ENCODE assay signal across 1 cellular context in the genomic region with DNA sequence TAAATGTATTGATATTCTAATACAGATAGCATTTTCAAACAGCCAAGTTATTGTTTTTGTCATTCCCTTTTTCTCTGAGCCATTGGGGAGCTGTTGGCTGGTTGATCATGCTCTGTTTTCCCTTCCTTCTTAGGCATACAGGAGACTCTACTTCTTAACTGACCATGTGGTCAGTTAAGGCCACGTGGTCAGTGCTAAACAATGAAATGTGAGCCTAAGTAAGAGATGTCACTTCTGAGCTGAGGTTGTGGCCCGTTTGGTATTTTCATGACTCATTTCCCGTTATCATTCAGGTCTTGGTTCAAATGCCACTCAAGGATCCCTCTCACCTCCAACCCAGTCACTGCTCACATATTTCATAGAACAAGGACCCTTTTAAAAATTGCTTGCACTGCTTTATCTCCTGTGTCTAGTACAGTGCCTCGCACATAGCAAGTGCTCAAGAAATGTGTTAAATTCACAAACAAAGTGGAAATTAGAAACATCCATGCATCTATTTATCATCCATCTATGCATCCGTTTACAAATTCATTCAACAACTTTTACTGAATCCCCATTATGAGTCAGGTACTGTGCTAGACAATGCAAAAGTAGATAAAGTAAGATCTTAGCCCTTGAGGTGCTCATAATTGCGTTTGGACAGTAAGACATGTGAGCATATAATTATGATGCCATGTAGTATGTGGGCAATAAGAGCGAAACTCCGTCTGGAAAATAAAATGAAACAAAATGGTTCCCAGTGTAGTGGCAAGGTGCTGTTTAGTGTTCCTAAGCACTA.
A peak's percentile ranks its signal among the peaks of the same experiment; 100 is the strongest.
TF ChIP-seq lines count a peak whose summit lies in the region.

No MANE protein-coding gene starts in this region.

TF ChIP-seq in A549, 52 proteins besides CTCF, POLR2A, EP300 and RAD21 (continued from another document):
- TF ChIP-seq, protein P1, sequence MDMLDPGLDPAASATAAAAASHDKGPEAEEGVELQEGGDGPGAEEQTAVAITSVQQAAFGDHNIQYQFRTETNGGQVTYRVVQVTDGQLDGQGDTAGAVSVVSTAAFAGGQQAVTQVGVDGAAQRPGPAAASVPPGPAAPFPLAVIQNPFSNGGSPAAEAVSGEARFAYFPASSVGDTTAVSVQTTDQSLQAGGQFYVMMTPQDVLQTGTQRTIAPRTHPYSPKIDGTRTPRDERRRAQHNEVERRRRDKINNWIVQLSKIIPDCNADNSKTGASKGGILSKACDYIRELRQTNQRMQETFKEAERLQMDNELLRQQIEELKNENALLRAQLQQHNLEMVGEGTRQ (IDR thresholded peaks at IDR 0.05), result peak; percentile 94
- TF ChIP-seq CBX8 (IDR thresholded peaks at IDR 0.05) (no peak), MAZ (IDR thresholded peaks at IDR 0.05; ENCODE audit: borderline replicate concordance, low read depth, low read length) (no peak), KDM5A (IDR thresholded peaks at IDR 0.05) (no peak), MYC (IDR thresholded peaks at IDR 0.05; ENCODE audit: borderline replicate concordance, low read length) (peak; percentile 69; the same call in 1 of the 2 replicates), MAFK (IDR thresholded peaks at IDR 0.05; ENCODE audit: partially characterized antibody) (peak; percentile 28), BHLHE40 (IDR thresholded peaks at IDR 0.05; ENCODE audit: low read depth, low read length) (no peak), FOSL2 (IDR thresholded peaks at IDR 0.05) (peak; percentile 12; the same call in 1 of the 2 replicates), FOSL2 (CRISPR knock-in tag; IDR thresholded peaks at IDR 0.05) (peak; percentile 72; the same call in 1 of the 2 replicates), FOXS1 (CRISPR knock-in tag; IDR thresholded peaks at IDR 0.05) (0 out of 2 replicates have a peak, but pooled peaks have one; percentile 11)
- TF ChIP-seq, protein P2, sequence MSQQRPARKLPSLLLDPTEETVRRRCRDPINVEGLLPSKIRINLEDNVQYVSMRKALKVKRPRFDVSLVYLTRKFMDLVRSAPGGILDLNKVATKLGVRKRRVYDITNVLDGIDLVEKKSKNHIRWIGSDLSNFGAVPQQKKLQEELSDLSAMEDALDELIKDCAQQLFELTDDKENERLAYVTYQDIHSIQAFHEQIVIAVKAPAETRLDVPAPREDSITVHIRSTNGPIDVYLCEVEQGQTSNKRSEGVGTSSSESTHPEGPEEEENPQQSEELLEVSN (IDR thresholded peaks at IDR 0.05; ENCODE audit: borderline replicate concordance, low read depth), result peak; percentile 67; the same call in 1 of the 2 replicates
- TF ChIP-seq, protein P3, sequence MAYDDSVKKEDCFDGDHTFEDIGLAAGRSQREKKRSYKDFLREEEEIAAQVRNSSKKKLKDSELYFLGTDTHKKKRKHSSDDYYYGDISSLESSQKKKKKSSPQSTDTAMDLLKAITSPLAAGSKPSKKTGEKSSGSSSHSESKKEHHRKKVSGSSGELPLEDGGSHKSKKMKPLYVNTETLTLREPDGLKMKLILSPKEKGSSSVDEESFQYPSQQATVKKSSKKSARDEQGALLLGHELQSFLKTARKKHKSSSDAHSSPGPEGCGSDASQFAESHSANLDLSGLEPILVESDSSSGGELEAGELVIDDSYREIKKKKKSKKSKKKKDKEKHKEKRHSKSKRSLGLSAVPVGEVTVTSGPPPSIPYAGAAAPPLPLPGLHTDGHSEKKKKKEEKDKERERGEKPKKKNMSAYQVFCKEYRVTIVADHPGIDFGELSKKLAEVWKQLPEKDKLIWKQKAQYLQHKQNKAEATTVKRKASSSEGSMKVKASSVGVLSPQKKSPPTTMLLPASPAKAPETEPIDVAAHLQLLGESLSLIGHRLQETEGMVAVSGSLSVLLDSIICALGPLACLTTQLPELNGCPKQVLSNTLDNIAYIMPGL (CRISPR knock-in tag; IDR thresholded peaks at IDR 0.05; ENCODE audit: borderline replicate concordance), result no peak
- TF ChIP-seq, protein P4, sequence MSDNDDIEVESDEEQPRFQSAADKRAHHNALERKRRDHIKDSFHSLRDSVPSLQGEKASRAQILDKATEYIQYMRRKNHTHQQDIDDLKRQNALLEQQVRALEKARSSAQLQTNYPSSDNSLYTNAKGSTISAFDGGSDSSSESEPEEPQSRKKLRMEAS (IDR thresholded peaks at IDR 0.05), result peak; percentile 95
